Comparison of ENCODE assay signal across 8 cellular contexts in genomic region chrX:150692296-150692695, GRCh38. TPM values are rescaled to one million over a fixed set of nuclear protein-coding genes. Genes with fewer than 3 reads are reported as not detected.
A peak's percentile ranks its signal among the peaks of the same experiment; 100 is the strongest.
DNase-seq lines count a peak whose midpoint lies in the region; ATAC-seq, FAIRE-seq and TF ChIP-seq lines count a peak whose summit lies in the region.

No MANE protein-coding gene starts in this region.

- intact Hi-C loops in psoas muscle (cut with DNase I), result loop anchor here in 1 of 2 donors (5.0 kb wide), 1 partner anchor 50 kb away; no protein-coding TSS in a partner anchor

- peak overlapping the region; percentile 73 for H3K4me2 ChIP-seq in SU-DHL-6 (ENCODE audit: low read depth, low read length, poor library complexity, severe bottlenecking)

- no peaks in the 10 kb centered on the region for H3K27me3 ChIP-seq in SU-DHL-6 (ENCODE audit: low read length)
- H3K27me3 ChIP-seq in psoas muscle (ENCODE audit: insufficient read depth in 3 of 3, low read length in 2 of 3), result no peaks in the 10 kb centered on the region
- no peaks in the 10 kb centered on the region for H3K27me3 ChIP-seq in brain microvascular endothelial cell (replicated peaks)

- peaks cover 16% of the 10 kb centered on the region for H3F3A ChIP-seq in SU-DHL-6 (ENCODE audit: insufficient read depth)

- peaks cover 31% of the 10 kb centered on the region for H3K79me2 ChIP-seq in SU-DHL-6 (ENCODE audit: insufficient read depth, low read length)

- H3K9me3 ChIP-seq in SU-DHL-6 (ENCODE audit: insufficient read depth, low read length), result no peaks in the 10 kb centered on the region
- H3K9me3 ChIP-seq in psoas muscle, result peaks cover 4% of the 10 kb centered on the region

- in situ Hi-C loops in brain microvascular endothelial cell (cut with HindIII; ENCODE audit: low pct_ligation_motif_present, low sequenced_read_pairs), result no loop called here

- H3K36me3 ChIP-seq in SU-DHL-6 (ENCODE audit: low read length), result no peaks in the 10 kb centered on the region
- H3K36me3 ChIP-seq in psoas muscle (ENCODE audit: insufficient read depth in 1 of 2, low read depth in 1 of 2), result no peaks in the 10 kb centered on the region
- no peaks in the 10 kb centered on the region for H3K36me3 ChIP-seq in brain microvascular endothelial cell (replicated peaks)

- H3K27ac ChIP-seq in SU-DHL-6 (ENCODE audit: low read depth, low read length) (peak overlapping the region; percentile 98), epithelial cell of prostate (peak overlapping the region; percentile 96), psoas muscle (peak overlapping the region; percentile 83), brain microvascular endothelial cell (no peak overlapping the region)

- FAIRE-seq in GM19239 (lab: Jason Lieb, UNC), result peak; percentile 82

- DNase-seq in GM19239 (ENCODE audit: insufficient read length, low spot score) (no peak), epithelial cell of prostate (ENCODE audit: low read depth, low spot score) (no peak), psoas muscle (no peak), NCI-H1105 (lab: John Stamatoyannopoulos, UW) (no peak), DMS114 treated with DMSO at 0.1 percent for 48 hours (lab: John Stamatoyannopoulos, UW; ENCODE audit: unreplicated experiment) (no peak), COLO668 (lab: John Stamatoyannopoulos, UW; ENCODE audit: unreplicated experiment) (no peak), brain microvascular endothelial cell (no peak)

- peak overlapping the region; percentile 74 for H3K4me3 ChIP-seq in SU-DHL-6 (ENCODE audit: insufficient read depth, low read length, poor library complexity, severe bottlenecking)
- H3K4me3 ChIP-seq in psoas muscle, result peak overlapping the region; percentile 69
- H3K4me3 ChIP-seq in brain microvascular endothelial cell (ENCODE audit: low read depth, low read length), result no peak overlapping the region

- ATAC-seq in psoas muscle, result no peak

- TF ChIP-seq CTCF in SU-DHL-6 (IDR thresholded peaks at IDR 0.05; ENCODE audit: insufficient read depth, low read length, poor library complexity, severe bottlenecking), result no peak
- TF ChIP-seq CTCF in psoas muscle (IDR thresholded peaks at IDR 0.05), result no peak
- TF ChIP-seq CTCF in brain microvascular endothelial cell (IDR thresholded peaks at IDR 0.05; ENCODE audit: low read depth, low read length, missing control alignments), result no peak

- H3K4me1 ChIP-seq in psoas muscle, result no peaks in the 10 kb centered on the region

- H4K20me1 ChIP-seq in SU-DHL-6 (ENCODE audit: low read depth, low read length), result no peaks in the 10 kb centered on the region

- H3K9ac ChIP-seq in SU-DHL-6 (ENCODE audit: low read length), result peak overlapping the region; percentile 74

- 53 to 67% (median 57%) methylated on average over 5 of the region's 5 CpGs for WGBS in psoas muscle, 3 donors

- no peaks in the 10 kb centered on the region for H3K9me2 ChIP-seq in SU-DHL-6 (replicated peaks; ENCODE audit: insufficient read depth, low read length)

- peak overlapping the region; percentile 81 for H2AFZ ChIP-seq in SU-DHL-6 (ENCODE audit: low read depth, low read length, severe bottlenecking)

RNA-seq across cellular contexts. Expression of gene MTMR1, which starts 0.9 kb away (rescaled TPM):
- 10 to 100 TPM; 27.9 to 48.6 (median 30.1) TPM for total RNA-seq in psoas muscle
- 10 to 100 TPM in 2 of 3 donors, 1 to 10 TPM in 1; 8.9 to 21.3 (median 10.5) TPM for polyA plus RNA-seq in psoas muscle
